In genomic region chr13:110228936-110229904, GRCh38 we compare ENCODE assay signal across 17 cellular contexts.
A peak's percentile ranks its signal among the peaks of the same experiment; 100 is the strongest.
DNase-seq lines count a peak whose midpoint lies in the region; ATAC-seq and TF ChIP-seq lines count a peak whose summit lies in the region.
"Had no signal": no experiment of that assay in that cellular context is flagged by ENCODE, and none has a peak within 500 bp of the region (broad histone marks: within the 10 kb centered on the region; RNA-seq: fewer than 3 reads in every experiment).

No MANE protein-coding gene starts in this region.

- H3K9me2 ChIP-seq in PC-9 (ENCODE audit: insufficient read depth): no peaks in the 10 kb centered on the region

- H2AFZ ChIP-seq in ACC112 (ENCODE audit: low read length, unreplicated experiment) (no peak overlapping the region), PC-9 (no peak overlapping the region)

- H3K27ac ChIP-seq in ACC112 (ENCODE audit: low read depth, low read length) (peak overlapping the region; percentile 42; the same call in 1 of the 2 replicates), PC-9 (no peak overlapping the region), endodermal cell (ENCODE audit: low read depth, low read length) (no peak overlapping the region)
- H3K27ac ChIP-seq: right lobe of liver had no signal

- H3K36me3 ChIP-seq in ACC112 (ENCODE audit: insufficient read depth, low read length) (no peaks in the 10 kb centered on the region), PC-9 (ENCODE audit: low read depth) (no peaks in the 10 kb centered on the region), endodermal cell (ENCODE audit: control insufficient read depth, insufficient read depth, low read length) (peaks cover 30% of the 10 kb centered on the region)
- H3K36me3 ChIP-seq: right lobe of liver had no signal

- H3K27me3 Mint-ChIP-seq in endodermal cell (ENCODE audit: insufficient read depth): no peaks in the 10 kb centered on the region
- no peaks in the 10 kb centered on the region for H3K27me3 Mint-ChIP-seq in nephron progenitor cell (ENCODE audit: low read depth, poor library complexity)
- peaks cover 13 to 21% of the 10 kb centered on the region in 2 donors for H3K27me3 Mint-ChIP-seq in natural killer cell (ENCODE audit: low read depth in 2 of 2)

- H3K9ac ChIP-seq in endodermal cell (ENCODE audit: extremely low read depth, low read length, poor library complexity, severe bottlenecking): no peak overlapping the region

- H3K4me3 Mint-ChIP-seq in endodermal cell: no peak overlapping the region
- H3K4me3 Mint-ChIP-seq in nephron progenitor cell: no peak overlapping the region
- H3K4me3 Mint-ChIP-seq in natural killer cell: no peak overlapping the region
- H3K4me3 Mint-ChIP-seq: nephron had no signal

- CTCF ChIA-PET in PC-9 (lab: Charles Lee): no interaction called here

- peak overlapping the region; percentile 20 for H3K27ac Mint-ChIP-seq in endodermal cell
- H3K27ac Mint-ChIP-seq in nephron progenitor cell: no peak overlapping the region
- H3K27ac Mint-ChIP-seq in natural killer cell: no peak overlapping the region

- H3K4me1 Mint-ChIP-seq in endodermal cell (peaks cover 25% of the 10 kb centered on the region), nephron progenitor cell (peaks cover 70% of the 10 kb centered on the region), natural killer cell (no peaks in the 10 kb centered on the region)

- no peaks in the 10 kb centered on the region for H3K27me3 ChIP-seq in ACC112 (ENCODE audit: insufficient read depth, low read length)
- H3K27me3 ChIP-seq in PC-9 (ENCODE audit: insufficient read depth, low read depth): no peaks in the 10 kb centered on the region
- H3K27me3 ChIP-seq in endodermal cell (ENCODE audit: control insufficient read depth, insufficient read depth, low read length, poor library complexity, severe bottlenecking): no peaks in the 10 kb centered on the region
- H3K27me3 ChIP-seq: right lobe of liver had no signal

- intact Hi-C loops in PC-9 (cut with micrococcal nuclease; ENCODE audit: unreplicated experiment): loop anchor here (5.0 to 10.0 kb wide), 4 partner anchors 298 to 676 kb away; partner anchors contain the start of gene ING1
- intact Hi-C loops in natural killer cell (cut with micrococcal nuclease): no loop called here

- H3K4me2 ChIP-seq in PC-9: 0 out of 2 replicates have a peak overlapping the region, but pooled peaks have one; percentile 5

- H3F3A ChIP-seq in PC-9 (ENCODE audit: insufficient read depth, low read depth): peaks cover 18% of the 10 kb centered on the region

- H3K79me2 ChIP-seq in ACC112 (ENCODE audit: control insufficient read depth, insufficient read depth, low read length, unreplicated experiment) (peaks cover 24% of the 10 kb centered on the region), PC-9 (ENCODE audit: low read depth) (no peaks in the 10 kb centered on the region)

- no peak overlapping the region for H3K4me3 ChIP-seq in ACC112 (ENCODE audit: low read depth, low read length)
- no peak overlapping the region for H3K4me3 ChIP-seq in PC-9
- no peak overlapping the region for H3K4me3 ChIP-seq in endodermal cell (ENCODE audit: low read length)
- H3K4me3 ChIP-seq: right lobe of liver had no signal

- 86 to 92% methylated on average over 8 to 15 of the region's 15 CpGs for WGBS in endodermal cell (ENCODE audit: insufficient coverage in 1 of 2, insufficient read length in 1 of 2), 2 experiments

- no peak for TF ChIP-seq CTCF in PC-9 (conservative IDR thresholded peaks at IDR 0.05)
- no peak for TF ChIP-seq CTCF in endodermal cell (conservative IDR thresholded peaks at IDR 0.05)
- TF ChIP-seq CTCF in nephron progenitor cell (IDR thresholded peaks at IDR 0.05): no peak
- no peak for TF ChIP-seq CTCF in natural killer cell (IDR thresholded peaks at IDR 0.05)

- POLR2A ChIA-PET in PC-9 (lab: Charles Lee; ENCODE audit: unreplicated experiment): no interaction called here

- H3K36me3 Mint-ChIP-seq in endodermal cell (ENCODE audit: low read depth) (peaks cover 36% of the 10 kb centered on the region), nephron progenitor cell (ENCODE audit: low read depth) (peaks cover 26% of the 10 kb centered on the region), natural killer cell (no peaks in the 10 kb centered on the region)

- H3K4me1 ChIP-seq in ACC112 (ENCODE audit: control insufficient read depth, insufficient read depth, low read length, unreplicated experiment): peaks cover 30% of the 10 kb centered on the region
- peaks cover 32% of the 10 kb centered on the region for H3K4me1 ChIP-seq in PC-9 (replicated peaks; ENCODE audit: insufficient read depth)
- peaks cover 11% of the 10 kb centered on the region for H3K4me1 ChIP-seq in endodermal cell (ENCODE audit: control insufficient read depth, insufficient read depth, low read length)
- H3K4me1 ChIP-seq: right lobe of liver had no signal

- H3K9me3 Mint-ChIP-seq in endodermal cell: no peaks in the 10 kb centered on the region
- H3K9me3 Mint-ChIP-seq in nephron progenitor cell: no peaks in the 10 kb centered on the region
- H3K9me3 Mint-ChIP-seq in natural killer cell: no peaks in the 10 kb centered on the region
- H3K9me3 Mint-ChIP-seq: nephron had no signal

- BruUV-seq in PC-9 (replicated peaks; lab: Mats Ljungman, UMichigan): no TSS peak

- H3K9me3 ChIP-seq in PC-9 (ENCODE audit: insufficient read depth, low read depth) (peaks cover 4% of the 10 kb centered on the region; the same call in 1 of the 2 replicates), endodermal cell (ENCODE audit: control insufficient read depth, low read length) (no peaks in the 10 kb centered on the region)
- H3K9me3 ChIP-seq: right lobe of liver had no signal

- ATAC-seq in natural killer cell (no peak), HG02610 (IDR thresholded peaks at IDR 0.05; ENCODE audit: unreplicated experiment) (no peak)
- ATAC-seq: PC-3, right lobe of liver had no signal

- DNase-seq in PC-9: no peak
- no peak for DNase-seq in endodermal cell
- DNase-seq in nephron progenitor cell: peak; percentile 34
- no peak for DNase-seq in natural killer cell
- DNase-seq in C1 segment of cervical spinal cord (lab: John Stamatoyannopoulos, UW): no peak
- DNase-seq in NCI-H187 (lab: John Stamatoyannopoulos, UW): no peak
- DNase-seq: activated naive CD4-positive, alpha-beta T cell treated with anti-CD3 and anti-CD28 coated beads, Interleukin-2, amount 50 U/mL, for 16 hours; caudate nucleus; DMS 273 treated with DMSO at 0.1 percent for 48 hours; NCI-H1694 treated with DMSO at 0.1 percent for 48 hours; NCI-H510A; PC-3; right lobe of liver; stimulated activated CD4-positive, alpha-beta T cell treated with anti-CD3 and anti-CD28 coated beads, Interleukin-4, amount 100 ng/mL, for 4 hours had no signal

- H4K20me1 ChIP-seq in PC-9 (ENCODE audit: insufficient read depth): no peaks in the 10 kb centered on the region
